24 cellular contexts compared by ENCODE assay signal in the genomic region with DNA sequence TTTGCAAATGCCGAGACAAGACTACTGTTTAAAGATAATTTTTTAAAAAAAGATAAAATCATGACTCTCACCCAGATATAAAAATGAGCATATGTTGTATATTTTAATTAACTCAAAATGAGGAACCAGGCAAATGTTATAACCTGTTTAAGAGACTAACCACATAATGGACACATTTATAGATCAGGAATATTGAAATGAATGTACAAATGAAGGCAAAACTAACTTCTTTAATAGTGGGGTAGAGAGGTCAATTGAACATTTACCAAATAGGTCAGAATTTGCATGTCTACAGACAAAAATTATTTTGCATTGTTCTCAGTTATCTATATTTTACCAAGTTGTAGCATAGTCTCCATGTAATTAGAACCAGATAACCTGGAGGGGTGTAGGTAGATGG.
"Had no signal": no experiment of that assay in that cellular context is flagged by ENCODE, and none has a peak within 500 bp of the region (broad histone marks: within the 10 kb centered on the region; RNA-seq: fewer than 3 reads in every experiment).

No MANE protein-coding gene starts in this region.

- H3K4me1 ChIP-seq: esophagus muscularis mucosa, gastroesophageal sphincter, heart left ventricle, left lung, lower lobe of right lung had no signal

- H3K4me3 ChIP-seq: coronary artery, dorsolateral prefrontal cortex, esophagus muscularis mucosa, gastroesophageal sphincter, heart left ventricle, hepatocyte, left lung, lower lobe of right lung, mucosa of descending colon had no signal

- H3K4me2 ChIP-seq: hepatocyte had no signal

- H3K36me3 ChIP-seq: esophagus muscularis mucosa, gastroesophageal sphincter, heart left ventricle, left lung, lower lobe of right lung had no signal

- DNase-seq: dermis blood vessel endothelial cell; dorsolateral prefrontal cortex; effector CD4-positive, alpha-beta T cell; effector memory CD4-positive, alpha-beta T cell; foreskin keratinocyte; heart left ventricle; hypothalamus; immature natural killer cell; left cardiac atrium; left lung; left ventricle myocardium superior; lower lobe of right lung; mesenchymal stem cell; mucosa of descending colon; naive B cell had no signal

- ATAC-seq: foreskin keratinocyte, gastroesophageal sphincter, heart left ventricle, left cardiac atrium, left lung, left ventricle myocardium superior, lower lobe of right lung, mucosa of descending colon had no signal

- H3K9me3 ChIP-seq: esophagus muscularis mucosa, lower lobe of right lung, mucosa of descending colon had no signal

- H3K27ac ChIP-seq: coronary artery, dorsolateral prefrontal cortex, esophagus muscularis mucosa, foreskin keratinocyte, gastroesophageal sphincter, heart left ventricle, hepatocyte, left lung, lower lobe of right lung had no signal

- H3K27me3 ChIP-seq: dorsolateral prefrontal cortex, esophagus muscularis mucosa, foreskin keratinocyte, gastroesophageal sphincter, heart left ventricle, hepatocyte, left lung had no signal

- H3K79me2 ChIP-seq: hepatocyte had no signal

- H2AFZ ChIP-seq: hepatocyte had no signal

- FAIRE-seq: colon, endothelial cell of umbilical vein, frontal cortex, islet of Langerhans, keratinocyte had no signal
